Comparison of ENCODE assay signal across 9 cellular contexts in the genomic region with DNA sequence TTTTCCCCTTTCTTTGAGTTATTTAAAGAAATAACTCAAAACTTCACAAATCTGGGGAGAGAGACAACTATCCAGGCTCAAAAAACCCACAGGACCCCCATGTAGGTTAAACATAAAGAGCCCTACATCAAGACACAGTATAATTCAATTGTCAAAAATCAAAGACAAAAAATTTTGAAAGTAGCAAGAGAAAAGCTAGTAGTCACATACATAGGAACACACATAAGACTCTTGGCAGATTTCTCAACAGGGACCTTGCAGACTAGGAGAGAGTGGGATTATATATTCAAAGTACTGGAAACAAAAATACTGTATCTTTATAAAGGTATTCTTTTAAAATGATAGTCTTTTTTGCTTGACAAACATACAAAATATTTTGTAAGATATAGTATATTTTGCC.
"Had no signal": no experiment of that assay in that cellular context is flagged by ENCODE, and none has a peak within 500 bp of the region (broad histone marks: within the 10 kb centered on the region; RNA-seq: fewer than 3 reads in every experiment).

No MANE protein-coding gene starts in this region.

- FAIRE-seq: HepG2, HTR-8/SVneo, K562 had no signal

- ATAC-seq: HepG2, K562 had no signal

- H3K36me3 Mint-ChIP-seq: IgD-negative memory B cell had no signal

- H3K27ac Mint-ChIP-seq: IgD-negative memory B cell had no signal

- DNase-seq: IMR-90, KBM-7, KG1 had no signal

- H3K4me3 Mint-ChIP-seq: IgD-negative memory B cell had no signal

- H3K9ac ChIP-seq: KMS-11 had no signal

- H3K27ac ChIP-seq: HL-60, KMS-11 had no signal

- H3K4me3 ChIP-seq: K562 had no signal

- H3K4me1 Mint-ChIP-seq: IgD-negative memory B cell had no signal
